ENCODE assay signal across 16 cellular contexts in the genomic region with DNA sequence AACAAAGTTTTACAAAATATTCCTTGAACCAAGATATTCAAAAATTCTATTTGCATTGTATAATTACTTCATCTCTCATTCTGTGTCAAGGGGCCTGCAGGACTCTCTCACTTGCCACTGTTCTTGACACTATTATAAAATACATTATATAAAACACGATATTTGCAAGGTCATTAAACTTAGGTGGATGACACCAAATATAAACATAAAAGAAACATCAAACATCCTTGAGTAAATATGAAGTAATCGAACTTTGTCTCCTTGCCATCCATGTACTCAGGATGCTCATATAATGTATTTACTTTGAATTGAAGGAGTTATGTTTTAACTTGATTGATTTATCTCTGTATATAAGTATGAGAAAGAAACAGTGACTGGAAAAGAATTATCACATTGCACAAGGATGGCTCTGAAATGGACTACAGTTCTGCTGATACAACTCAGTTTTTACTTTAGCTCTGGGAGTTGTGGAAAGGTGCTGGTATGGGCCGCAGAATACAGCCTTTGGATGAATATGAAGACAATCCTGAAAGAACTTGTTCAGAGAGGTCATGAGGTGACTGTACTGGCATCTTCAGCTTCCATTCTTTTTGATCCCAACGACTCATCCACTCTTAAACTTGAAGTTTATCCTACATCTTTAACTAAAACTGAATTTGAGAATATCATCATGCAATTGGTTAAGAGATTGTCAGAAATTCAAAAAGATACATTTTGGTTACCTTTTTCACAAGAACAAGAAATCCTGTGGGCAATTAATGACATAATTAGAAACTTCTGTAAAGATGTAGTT. TPM values are rescaled to one million over a fixed set of nuclear protein-coding genes. Genes with fewer than 3 reads are reported as not detected.
DNase-seq lines count a peak whose midpoint lies in the region; ATAC-seq, FAIRE-seq and TF ChIP-seq lines count a peak whose summit lies in the region.
"Not testable (repeated sequence)": the region's sequence is repeated elsewhere in the genome, so short reads cannot be mapped to it uniquely, and the experiment has no call there.
"Had no signal": no experiment of that assay in that cellular context is flagged by ENCODE, and none has a peak within 500 bp of the region (broad histone marks: within the 10 kb centered on the region; RNA-seq: fewer than 3 reads in every experiment).

A gene (plus strand): TSS at position 378 of the 793 bp plus-strand sequence. CDS start 26 bp downstream, at position 404.

- H3K27ac Mint-ChIP-seq in GM23338, result peak within 1 kb of the TSS; percentile 90
- not testable (repeated sequence) for H3K27ac Mint-ChIP-seq in astrocyte (ENCODE audit: unreplicated experiment)

- ATAC-seq in A549, GM23338: not testable (repeated sequence)
- ATAC-seq in PC-3 (peak; percentile 46), left lobe of liver (peak; percentile 83)

- H3K36me3 ChIP-seq in GM23338 (ENCODE audit: insufficient read depth); PC-3 (ENCODE audit: low read depth, low read length); astrocyte (ENCODE audit: insufficient read depth, low read length); hepatocyte (replicated peaks; ENCODE audit: insufficient read depth, low read depth); small intestine (ENCODE audit: control insufficient read depth in 2 of 2, insufficient read depth in 2 of 2, low read length in 2 of 2): not testable (repeated sequence)

- intact Hi-C loops in PC-3 (cut with micrococcal nuclease), result loop anchor here (2.0 kb wide), 1 partner anchor 283 kb away; no protein-coding TSS in a partner anchor

- not testable (repeated sequence) for TF ChIP-seq POLR2A in A549 (IDR thresholded peaks at IDR 0.05; ENCODE audit: low read length)

- TF ChIP-seq RAD21 in A549 (conservative IDR thresholded peaks at IDR 0.05 in 1 of 2, IDR thresholded peaks at IDR 0.05 in 1 of 2), result not testable (repeated sequence)

- CTCF ChIA-PET in A549 (lab: Yijun Ruan, JAX), result interaction anchor here (0.9 kb wide), 1 partner anchor 8 kb away, joined by 3 read pairs; no protein-coding TSS in a partner anchor
- CTCF ChIA-PET in PC-3 (lab: Charles Lee), result not testable (repeated sequence)

- not testable (repeated sequence) for TF ChIP-seq CTCF in A549 (IDR thresholded peaks at IDR 0.05); GM23338 (conservative IDR thresholded peaks at IDR 0.05; ENCODE audit: low read depth in 2 of 2); PC-3 (conservative IDR thresholded peaks at IDR 0.05; ENCODE audit: low read depth, low read length); astrocyte (IDR thresholded peaks at IDR 0.05; ENCODE audit: insufficient read depth, low read depth, low read length); hepatocyte (IDR thresholded peaks at IDR 0.05; ENCODE audit: poor library complexity)

- peak; percentile 18 to 26; a peak in 1 of 5 replicates for TF ChIP-seq EP300 in A549 (IDR thresholded peaks at IDR 0.05)

- H3K79me2 ChIP-seq in GM23338 (replicated peaks; ENCODE audit: insufficient read depth); PC-3 (ENCODE audit: low read length); astrocyte (ENCODE audit: insufficient read depth, low read length); hepatocyte: not testable (repeated sequence)

- not testable (repeated sequence) for H3K27me3 ChIP-seq in GM23338 (ENCODE audit: insufficient read depth); PC-3 (ENCODE audit: low read length); astrocyte (ENCODE audit: insufficient read depth, low read length); hepatocyte; small intestine (ENCODE audit: control insufficient read depth in 2 of 2, insufficient read depth in 2 of 2, low read length in 2 of 2)

- BruUV-seq in PC-3 (replicated peaks; lab: Mats Ljungman, UMichigan), result not testable (repeated sequence)

- not testable (repeated sequence) for H2AFZ ChIP-seq in GM23338; PC-3 (ENCODE audit: low read length); astrocyte (ENCODE audit: low read depth, low read length)
- peak within 1 kb of the TSS; percentile 46 for H2AFZ ChIP-seq in hepatocyte

- peak within 1 kb of the TSS; percentile 54 for H3K4me2 ChIP-seq in A549
- H3K4me2 ChIP-seq in GM23338, result peak within 1 kb of the TSS; percentile 65
- H3K4me2 ChIP-seq in PC-3 (ENCODE audit: low read length); astrocyte (ENCODE audit: low read length): not testable (repeated sequence)
- H3K4me2 ChIP-seq in hepatocyte, result peak within 1 kb of the TSS; percentile 23

- H3K9me3 ChIP-seq in A549; PC-3 (ENCODE audit: low read length); astrocyte (ENCODE audit: insufficient read depth, low read depth, low read length); hepatocyte (ENCODE audit: low read depth); small intestine (ENCODE audit: control insufficient read depth, low read depth): not testable (repeated sequence)

- peaks cover 18% of the 10 kb centered on the region for H3K4me1 ChIP-seq in A549
- peaks cover 12% of the 10 kb centered on the region; the same call in 1 of the 2 replicates for H3K4me1 ChIP-seq in GM23338 (ENCODE audit: insufficient read depth)
- H3K4me1 ChIP-seq in PC-3 (ENCODE audit: insufficient read depth, low read length); astrocyte (ENCODE audit: insufficient read depth, low read length); hepatocyte (ENCODE audit: insufficient read depth); small intestine (ENCODE audit: control insufficient read depth in 2 of 2, insufficient read depth in 1 of 2, low read depth in 1 of 2, low read length in 1 of 2): not testable (repeated sequence)

- H4K20me1 ChIP-seq in GM23338 (replicated peaks; ENCODE audit: insufficient read depth); PC-3 (ENCODE audit: low read length); astrocyte (ENCODE audit: insufficient read depth, low read length); hepatocyte (ENCODE audit: insufficient read depth, poor library complexity, severe bottlenecking): not testable (repeated sequence)

- H3K9me2 ChIP-seq in GM23338 (ENCODE audit: insufficient read depth); PC-3 (replicated peaks; ENCODE audit: low read length); hepatocyte (replicated peaks; ENCODE audit: insufficient read depth): not testable (repeated sequence)

- H3K27me3 Mint-ChIP-seq in GM23338 (ENCODE audit: insufficient read depth, low read depth, poor library complexity); astrocyte (ENCODE audit: low read depth, unreplicated experiment): not testable (repeated sequence)

- H3K27ac ChIP-seq in A549 (peak within 1 kb of the TSS; percentile 61 to 64; a peak in 4 of 6 replicates), hepatocyte (peak within 1 kb of the TSS; percentile 19)
- not testable (repeated sequence) for H3K27ac ChIP-seq in GM23338 (ENCODE audit: low read depth); PC-3 (ENCODE audit: low read length); astrocyte (ENCODE audit: low read depth, low read length); small intestine (ENCODE audit: low read depth in 1 of 2, low read length in 1 of 2)

- peak; percentile 39 for FAIRE-seq in A549 (lab: Jason Lieb, UNC)
- FAIRE-seq in astrocyte (lab: Jason Lieb, UNC), result peak; percentile 58
- FAIRE-seq in small intestine (lab: Jason Lieb, UNC), result peak; percentile 57

- POLR2A ChIA-PET in A549 (lab: Yijun Ruan, JAX); PC-3 (lab: Charles Lee; ENCODE audit: unreplicated experiment): not testable (repeated sequence)

- peak within 1 kb of the TSS; percentile 44; the same call in 1 of the 3 replicates for H3K4me3 Mint-ChIP-seq in GM23338
- H3K4me3 Mint-ChIP-seq in astrocyte (ENCODE audit: unreplicated experiment), result not testable (repeated sequence)

- DNase-seq in A549 (ENCODE audit: low read depth in 1 of 2, low spot score in 1 of 2), result peak in 1 of 2 experiments; percentile 25
- DNase-seq in GM23338 (ENCODE audit: low spot score); astrocyte (ENCODE audit: low read depth); hepatocyte (ENCODE audit: low spot score); mucosa of gallbladder (ENCODE audit: low spot score); small intestine: not testable (repeated sequence)
- peak; percentile 9 for DNase-seq in PC-3
- peak; percentile 55 for DNase-seq in left lobe of liver (ENCODE audit: low spot score)

- H3K9ac ChIP-seq in PC-3 (ENCODE audit: low read length); astrocyte (ENCODE audit: low read length): not testable (repeated sequence)

- H3K4me1 Mint-ChIP-seq in GM23338, result peaks cover 24% of the 10 kb centered on the region
- not testable (repeated sequence) for H3K4me1 Mint-ChIP-seq in astrocyte (ENCODE audit: low read depth, unreplicated experiment)

- WGBS in A549 (ENCODE audit: missing lambda C conversion rate), result 8% methylated on average over 4 of the region's 4 CpGs
- WGBS in hepatocyte (ENCODE audit: low lambda C conversion rate, missing lambda C conversion rate), result 56% methylated on average over 4 of the region's 4 CpGs
- 43 to 51% (median 45%) methylated on average over 4 of the region's 4 CpGs for WGBS in small intestine, 3 donors

- H3K9me3 Mint-ChIP-seq in GM23338; astrocyte (ENCODE audit: unreplicated experiment): not testable (repeated sequence)

- not testable (repeated sequence) for H3F3A ChIP-seq in GM23338 (replicated peaks; ENCODE audit: low read depth); PC-3 (ENCODE audit: low read length, unreplicated experiment)

- H3K4me3 ChIP-seq in A549; GM23338; PC-3 (ENCODE audit: low read length); astrocyte (ENCODE audit: insufficient read depth, low read depth, low read length); hepatocyte; small intestine (ENCODE audit: low read depth in 1 of 2, low read length in 2 of 2): not testable (repeated sequence)

- H3K36me3 Mint-ChIP-seq in GM23338 (ENCODE audit: low read depth); astrocyte (ENCODE audit: low read depth, unreplicated experiment): not testable (repeated sequence)

RNA-seq across cellular contexts. Expression of the gene that starts here (rescaled TPM):
- polyA plus RNA-seq in A549 (2011; rRNA removed) (0.44 and 0.62 TPM in 2 replicates), A549 (2017; fragmentation: RNase III; extraction: RNeasy Plus Mini Kit Qiagen cat#74134 plus additional on column Dnase treatment) (0.12 TPM in 2 of 3 replicates, not detected in the other), GM23338 (2016; fragmentation: Nextera tagmentation; extraction: Ambion mirVana) (not detected in 2 replicates), hepatocyte (2.6 and 3.6 TPM in 2 replicates), small intestine (under 1 TPM in 1 of 3 donors, not detected in 2; 0.03 TPM)
- polyA plus RNA-seq in A549 (2012; cell fraction: cytosol; rRNA removed), result 0.04 TPM in 1 of 2 replicates, not detected in the other
- 0.07 TPM in 1 of 2 replicates, not detected in the other for polyA plus RNA-seq in A549 (2012; cell fraction: nucleus; rRNA removed)
- polyA minus RNA-seq in A549 (2011; rRNA and poly(A)+ RNA removed), result 0.21 TPM in 1 of 2 replicates, not detected in the other
- total RNA-seq in GM23338 (2014; rRNA removed; shearing (Covaris generic)), result not detected in 2 replicates
- total RNA-seq in PC-3 (2014; rRNA removed) (not detected in 2 replicates), astrocyte (not detected in 2 replicates), hepatocyte (21.6 and 31.0 TPM in 2 replicates), left lobe of liver (290 TPM), mucosa of gallbladder (10.2 TPM)
- total RNA-seq: A673; CD4-positive, alpha-beta memory T cell; Daoy; HFFc6; HT1080 had no signal
- polyA plus RNA-seq: AG04450; CD14-positive monocyte; CD4-positive, alpha-beta memory T cell; IgD-negative memory B cell had no signal

Comparison
In these comparisons a context has a peak if more than half of its experiments do, and no peak if none do; other contexts are left out.
1. RNA of the gene that starts here (total RNA-seq): 290 TPM in left lobe of liver (single experiment), 21.6 to 31.0 TPM in hepatocyte and 10.2 TPM in mucosa of gallbladder (single experiment); not detected in GM23338, not detected in PC-3 and not detected in astrocyte; every median in the first group is over 10 times any median in the second.
2. Peak in DNase-seq and ATAC-seq in PC-3; RNA of the gene not detected or under 1 TPM.